Comparison of ENCODE assay signal across 8 cellular contexts in genomic region chr7:66075590-66076458, GRCh38. TPM values are rescaled to one million over a fixed set of nuclear protein-coding genes. Genes with fewer than 3 reads are reported as not detected.
DNase-seq lines count a peak whose midpoint lies in the region; ATAC-seq, FAIRE-seq and TF ChIP-seq lines count a peak whose summit lies in the region.

ASL (plus strand) TSS chr7:66075819; CDS start chr7:66076082, 263 bp downstream.

- no peaks in the 10 kb centered on the region for H3K9me3 ChIP-seq in adrenal gland (replicated peaks in 1 of 3)
- no peaks in the 10 kb centered on the region for H3K9me3 ChIP-seq in heart left ventricle
- no peaks in the 10 kb centered on the region for H3K9me3 ChIP-seq in upper lobe of left lung

- peak; percentile 95 for FAIRE-seq in GM12891 (lab: Jason Lieb, UNC)

- no peaks in the 10 kb centered on the region for H3K36me3 ChIP-seq in adrenal gland (replicated peaks in 1 of 2)
- H3K36me3 ChIP-seq in heart left ventricle = peaks cover 0 to 13% (median 3%) of the 10 kb centered on the region in 9 donors
- H3K36me3 ChIP-seq in upper lobe of left lung = peaks cover 0 to 12% (median 7%) of the 10 kb centered on the region in 4 donors

- intact Hi-C loops in adrenal gland (cut with DNase I) = no loop called here
- intact Hi-C loops in heart left ventricle (cut with DNase I) = loop anchor here in 2 of 10 donors (2.0 to 5.0 kb wide), 2 partner anchors 39 to 41 kb away; partner anchors contain the start of gene CRCP (in 1 of the 2)
- intact Hi-C loops in posterior cingulate gyrus (cut with DNase I) = no loop called here

- H3K27ac ChIP-seq in adrenal gland (peak within 1 kb of the TSS in 3 of 5 donors; percentile 46 to 65 (median 58)), heart left ventricle (peak within 1 kb of the TSS; percentile 37 to 84 (median 70)), upper lobe of left lung (peak within 1 kb of the TSS; percentile 59 to 86 (median 77))

- ATAC-seq in HG02759 (IDR thresholded peaks at IDR 0.05; ENCODE audit: unreplicated experiment) (peak; percentile 99), heart left ventricle (peak; percentile 99 to 100 (median 100)), upper lobe of left lung (ENCODE audit: low FRiP score in 2 of 2) (peak; percentile 99 to 100)

- peak in 1 of 4 donors; percentile 83 for TF ChIP-seq EP300 in upper lobe of left lung (IDR thresholded peaks at IDR 0.05)

- peak in 1 of 6 experiments; percentile 12 for TF ChIP-seq CTCF in adrenal gland (IDR thresholded peaks at IDR 0.05)
- TF ChIP-seq CTCF in heart left ventricle (IDR thresholded peaks at IDR 0.05) = no peak
- TF ChIP-seq CTCF in upper lobe of left lung (IDR thresholded peaks at IDR 0.05) = no peak

- peak; percentile 100 for DNase-seq in GM12891 (ENCODE audit: insufficient read length, low spot score)
- DNase-seq in NCI-H1417 treated with DMSO at 0.1 percent for 48 hours (lab: John Stamatoyannopoulos, UW) = peak; percentile 47
- peak; percentile 75 to 92 (median 82) for DNase-seq in T-helper 1 cell
- peak; percentile 92 to 96 (median 94) for DNase-seq in adrenal gland
- DNase-seq in heart left ventricle = peak; percentile 94 to 97 (median 96)
- peak; percentile 90 to 100 (median 96) for DNase-seq in posterior cingulate gyrus
- DNase-seq in upper lobe of left lung = peak; percentile 96 to 98

- H3K4me1 ChIP-seq in adrenal gland (replicated peaks in 1 of 2) (peaks cover 9 to 13% of the 10 kb centered on the region in 2 donors), heart left ventricle (peaks cover 0 to 25% (median 12%) of the 10 kb centered on the region in 12 donors), upper lobe of left lung (peaks cover 9 to 25% (median 15%) of the 10 kb centered on the region in 4 donors)

- 0 to 10% (median 0%) methylated on average over 2 to 67 of the region's 67 CpGs for WGBS in adrenal gland, 4 donors
- 1% methylated on average over 17 to 67 of the region's 67 CpGs for WGBS in heart left ventricle, 4 donors
- WGBS in upper lobe of left lung, 2 donors = 1% methylated on average over 20 to 23 of the region's 67 CpGs

- TF ChIP-seq POLR2A in GM12891 (IDR thresholded peaks at IDR 0.05; ENCODE audit: low read depth, low read length) (peak; percentile 55; the same call in 1 of the 2 replicates), adrenal gland (IDR thresholded peaks at IDR 0.05) (peak; percentile 76 to 83), heart left ventricle (IDR thresholded peaks at IDR 0.05) (peak; percentile 73 to 95), upper lobe of left lung (IDR thresholded peaks at IDR 0.05) (peak in 3 of 4 donors; percentile 74 to 94 (median 85))

- H3K4me3 ChIP-seq in adrenal gland (peak within 1 kb of the TSS in 3 of 4 donors; percentile 59 to 82 (median 79)), heart left ventricle (peak within 1 kb of the TSS; percentile 59 to 96 (median 82)), upper lobe of left lung (peak within 1 kb of the TSS; percentile 62 to 98 (median 86))

- H3K27me3 ChIP-seq in adrenal gland (no peaks in the 10 kb centered on the region), heart left ventricle (no peaks in the 10 kb centered on the region), upper lobe of left lung (no peaks in the 10 kb centered on the region)

TF ChIP-seq in GM12891, 5 proteins besides CTCF, POLR2A, EP300 and RAD21:
- 0 out of 2 replicates have a peak, but pooled peaks have one; percentile 26 for TF ChIP-seq POLR2AphosphoS5 (IDR thresholded peaks at IDR 0.05; ENCODE audit: low read depth, low read length)
- TF ChIP-seq PAX5 (IDR thresholded peaks at IDR 0.05; ENCODE audit: insufficient read depth, low read length, severe bottlenecking) = no peak
- no peak for TF ChIP-seq SPI1 (IDR thresholded peaks at IDR 0.05; ENCODE audit: low read depth, low read length)
- peak; percentile 59 for TF ChIP-seq TAF1 (IDR thresholded peaks at IDR 0.05; ENCODE audit: low read depth, low read length)
- TF ChIP-seq POU2F2 (IDR thresholded peaks at IDR 0.05; ENCODE audit: low read depth, low read length) = peak; percentile 7; the same call in 1 of the 2 replicates

RNA-seq across cellular contexts. Expression of gene ASL, which starts in this region (rescaled TPM):
- 21.8 TPM for polyA plus RNA-seq in GM12891 (2012; ENCODE audit: low read depth, missing spikeins)
- total RNA-seq in adrenal gland = 10 to 100 TPM; 20.1 to 32.1 (median 27.1) TPM
- polyA plus RNA-seq in adrenal gland = 10 to 100 TPM; 12.0 to 26.2 (median 23.9) TPM
- total RNA-seq in heart left ventricle = 10 to 100 TPM in 8 of 9 donors, 1 to 10 TPM in 1; 9.7 to 23.1 (median 13.2) TPM
- 10 to 100 TPM in 1 of 2 donors, 1 to 10 TPM in 1; 8.1 to 23.3 TPM for polyA plus RNA-seq in heart left ventricle
- 100 to 1,000 TPM in 1 of 6 donors, 10 to 100 TPM in 5; 45.5 to 101 (median 67.6) TPM for total RNA-seq in upper lobe of left lung

Comparison
In these comparisons a context has a peak if more than half of its experiments do, and no peak if none do; other contexts are left out.
1. Peak in every context shown above with its lines: DNase-seq, ATAC-seq, H3K4me3 ChIP-seq and H3K27ac ChIP-seq.
2. DNase-seq: peak in every context shown above with its lines; median percentile 100 in GM12891; 97 in upper lobe of left lung; 96 in heart left ventricle; 96 in posterior cingulate gyrus; 94 in adrenal gland; 82 in T-helper 1 cell; 47 in NCI-H1417 treated with DMSO at 0.1 percent for 48 hours.